Comparison of ENCODE assay signal across 11 cellular contexts in the genomic region with DNA sequence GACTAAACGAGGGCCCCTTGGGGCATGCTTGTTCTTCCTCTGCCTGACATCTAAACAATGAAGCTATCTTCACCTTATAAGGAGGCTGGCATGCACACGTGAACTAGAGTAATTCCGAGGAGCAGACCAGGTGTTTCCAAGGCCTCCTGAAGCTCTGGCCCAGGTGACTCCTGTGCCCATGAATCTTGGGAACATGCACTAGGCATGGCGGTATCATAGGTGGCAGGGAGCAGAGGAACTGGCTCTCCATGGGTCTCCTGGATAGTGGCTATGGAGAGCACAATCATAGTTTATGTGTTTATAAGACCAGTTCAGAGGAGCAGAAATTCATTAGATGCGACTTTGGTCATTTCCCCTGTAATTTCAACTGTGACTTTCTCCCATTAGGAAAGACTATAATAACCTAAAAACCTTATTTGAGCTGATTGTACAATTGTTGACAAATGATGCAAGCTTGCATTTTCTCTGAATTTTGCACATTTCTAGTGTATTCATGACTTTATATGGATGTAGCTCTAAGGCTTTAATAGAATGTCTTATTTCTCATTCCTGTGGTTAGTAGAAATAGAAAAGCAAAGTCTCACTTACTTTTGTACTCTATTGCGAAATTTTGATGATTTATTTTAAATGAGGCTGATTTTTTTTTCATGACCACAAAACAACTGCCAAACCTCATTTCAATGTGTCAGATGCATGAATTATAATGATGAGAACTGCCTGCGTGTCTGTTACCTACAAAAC.
DNase-seq lines count a peak whose midpoint lies in the region; ATAC-seq and TF ChIP-seq lines count a peak whose summit lies in the region.
"Had no signal": no experiment of that assay in that cellular context is flagged by ENCODE, and none has a peak within 500 bp of the region (broad histone marks: within the 10 kb centered on the region; RNA-seq: fewer than 3 reads in every experiment).

No MANE protein-coding gene starts in this region.

- no peak overlapping the region for H3K4me3 Mint-ChIP-seq in chondrocyte (ENCODE audit: unreplicated experiment)
- H3K4me3 Mint-ChIP-seq: CD4-positive, alpha-beta T cell had no signal

- H3K9me3 Mint-ChIP-seq in chondrocyte (ENCODE audit: low read depth) = peaks cover 3% of the 10 kb centered on the region
- H3K9me3 Mint-ChIP-seq: CD4-positive, alpha-beta T cell had no signal

- peak; percentile 75 for DNase-seq in AG09319 (ENCODE audit: extremely low read depth, low read depth)
- peak; percentile 58 to 93 for DNase-seq in NOMO-1 (lab: John Stamatoyannopoulos, UW; ENCODE audit: unreplicated experiment in 2 of 2)
- DNase-seq in chondrocyte (ENCODE audit: low spot score) = no peak
- DNase-seq in myocyte (ENCODE audit: low read depth) = peak; percentile 80
- DNase-seq in T-helper 1 cell = no peak
- no peak for DNase-seq in SKM-1 treated with dmso at 0.1 percent for 144 hours (lab: John Stamatoyannopoulos, UW; ENCODE audit: unreplicated experiment)
- DNase-seq: CD4-positive, alpha-beta T cell; colonic mucosa; NCI-H2029 treated with DMSO at 0.1 percent for 48 hours had no signal

- peak overlapping the region; percentile 91 for H3K27ac Mint-ChIP-seq in chondrocyte (ENCODE audit: unreplicated experiment)
- H3K27ac Mint-ChIP-seq: CD4-positive, alpha-beta T cell had no signal

- no peaks in the 10 kb centered on the region for H3K27me3 Mint-ChIP-seq in chondrocyte (ENCODE audit: low read depth)
- H3K27me3 Mint-ChIP-seq: CD4-positive, alpha-beta T cell had no signal

- ATAC-seq in HG03025 (IDR thresholded peaks at IDR 0.05; ENCODE audit: low FRiP score, unreplicated experiment) (no peak), GM18517 (IDR thresholded peaks at IDR 0.05; ENCODE audit: unreplicated experiment) (no peak)

- no peak for TF ChIP-seq CTCF in AG09319 (IDR thresholded peaks at IDR 0.05; ENCODE audit: low read depth, low read length)
- TF ChIP-seq CTCF in chondrocyte (IDR thresholded peaks at IDR 0.05) = no peak

- H3K36me3 Mint-ChIP-seq in chondrocyte (ENCODE audit: low read depth) = no peaks in the 10 kb centered on the region

- H3K4me1 Mint-ChIP-seq in chondrocyte (ENCODE audit: low read depth) = peaks cover 52% of the 10 kb centered on the region

Comparison
In these comparisons a context has a peak if more than half of its experiments do, and no peak if none do; other contexts are left out.
1. DNase-seq: peak in AG09319 (single experiment), NOMO-1 (2 of 2) and myocyte (single experiment); none in chondrocyte (single experiment), T-helper 1 cell (0 of 5) and SKM-1 treated with dmso at 0.1 percent for 144 hours (single experiment).